In the genomic region with DNA sequence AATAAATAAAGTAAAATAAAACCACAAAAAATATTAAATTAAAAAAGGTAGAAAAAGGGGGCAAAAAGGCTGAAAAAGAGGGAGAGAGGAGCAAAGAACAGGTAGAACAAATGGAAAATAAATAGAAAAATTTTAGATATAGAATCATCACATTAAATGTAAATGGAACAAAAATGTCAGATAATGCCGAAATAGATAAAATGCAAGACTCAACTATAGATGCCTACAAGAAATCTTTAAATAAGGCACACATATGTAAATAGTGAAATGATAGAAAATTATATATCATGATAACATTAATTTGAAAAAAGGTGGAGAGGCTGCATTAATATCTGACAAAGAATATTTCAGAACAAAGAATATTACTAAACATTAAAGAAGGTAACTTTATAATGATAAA, we compare ENCODE assay signal across 24 cellular contexts.
"Had no signal": no experiment of that assay in that cellular context is flagged by ENCODE, and none has a peak within 500 bp of the region (broad histone marks: within the 10 kb centered on the region; RNA-seq: fewer than 3 reads in every experiment).

No MANE protein-coding gene starts in this region.

- H3K4me3 ChIP-seq: colonic mucosa, esophagus muscularis mucosa, gastroesophageal sphincter, heart left ventricle, hepatocyte, left lung, lower lobe of right lung, mucosa of descending colon had no signal

- DNase-seq: colonic mucosa; cortex of kidney; effector CD8-positive, alpha-beta T cell; effector memory CD8-positive, alpha-beta T cell; endodermal cell; foreskin keratinocyte; heart left ventricle; hypothalamus; immature natural killer cell; left cardiac atrium; left lung; left ventricle myocardium superior; lower lobe of right lung; mesendoderm; mucosa of descending colon; naive B cell; naive thymus-derived CD8-positive, alpha-beta T cell had no signal

- H3K36me3 Mint-ChIP-seq: memory B cell, naive B cell had no signal

- FAIRE-seq: endothelial cell of umbilical vein, keratinocyte had no signal

- H3K27me3 Mint-ChIP-seq: dendritic cell treated with granulocyte-macrophage colony-stimulating factor and Interleukin-4, amounts not matched to agents 40 ng/mL and 50 ng/mL, for 4 days; effector memory CD8-positive, alpha-beta T cell; memory B cell; naive B cell; naive thymus-derived CD8-positive, alpha-beta T cell had no signal

- H3K9me3 ChIP-seq: colonic mucosa, esophagus muscularis mucosa, gastroesophageal sphincter, lower lobe of right lung, mucosa of descending colon had no signal

- H3K36me3 ChIP-seq: colonic mucosa, esophagus muscularis mucosa, gastroesophageal sphincter, heart left ventricle, left lung, lower lobe of right lung had no signal

- ATAC-seq: effector memory CD8-positive, alpha-beta T cell; foreskin keratinocyte; gastroesophageal sphincter; heart left ventricle; left cardiac atrium; left lung; left ventricle myocardium superior; lower lobe of right lung; mucosa of descending colon; naive thymus-derived CD8-positive, alpha-beta T cell had no signal

- H3K27ac Mint-ChIP-seq: dendritic cell treated with granulocyte-macrophage colony-stimulating factor and Interleukin-4, amounts not matched to agents 40 ng/mL and 50 ng/mL, for 4 days; effector memory CD8-positive, alpha-beta T cell; endodermal cell; immature natural killer cell; memory B cell; naive thymus-derived CD8-positive, alpha-beta T cell had no signal

- H3K27ac ChIP-seq: colonic mucosa, esophagus muscularis mucosa, foreskin keratinocyte, gastroesophageal sphincter, heart left ventricle, hepatocyte, left lung, lower lobe of right lung had no signal

- H3K4me1 ChIP-seq: colonic mucosa, esophagus muscularis mucosa, foreskin keratinocyte, gastroesophageal sphincter, left lung, lower lobe of right lung had no signal

- H3K4me1 Mint-ChIP-seq: endodermal cell; immature natural killer cell; memory B cell; naive B cell; naive thymus-derived CD8-positive, alpha-beta T cell had no signal

- H3K4me3 Mint-ChIP-seq: dendritic cell treated with granulocyte-macrophage colony-stimulating factor and Interleukin-4, amounts not matched to agents 40 ng/mL and 50 ng/mL, for 4 days; effector memory CD8-positive, alpha-beta T cell; endodermal cell; immature natural killer cell; memory B cell; naive B cell; naive thymus-derived CD8-positive, alpha-beta T cell had no signal
